In the genomic region with DNA sequence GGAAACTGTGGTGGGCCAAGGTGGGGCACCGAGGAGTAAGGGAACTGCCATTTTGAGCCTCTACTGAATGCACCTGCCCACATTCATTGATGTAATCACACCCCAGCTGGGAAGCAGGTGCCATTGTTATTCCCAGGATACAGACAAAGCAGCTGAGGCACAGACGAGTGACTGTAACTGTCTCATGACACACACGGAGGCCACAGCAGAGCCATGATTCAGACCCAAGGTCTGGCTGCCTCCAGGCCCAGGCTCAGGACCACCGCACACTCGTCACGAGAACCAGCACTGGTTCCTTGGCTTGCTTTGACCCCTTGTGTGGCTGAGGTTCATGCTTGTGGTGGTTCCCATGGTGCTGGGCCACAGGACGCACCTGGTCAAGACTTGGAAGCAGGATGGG, we compare ENCODE assay signal across 1 cellular context.
TF ChIP-seq lines count a peak whose summit lies in the region.

No MANE protein-coding gene starts in this region.

TF ChIP-seq in WTC11, 78 proteins besides CTCF, POLR2A, EP300 and RAD21:
- TF ChIP-seq NFYB (CRISPR knock-in tag; conservative IDR thresholded peaks at IDR 0.05; ENCODE audit: low read depth), result no peak
- TF ChIP-seq, protein P1, sequence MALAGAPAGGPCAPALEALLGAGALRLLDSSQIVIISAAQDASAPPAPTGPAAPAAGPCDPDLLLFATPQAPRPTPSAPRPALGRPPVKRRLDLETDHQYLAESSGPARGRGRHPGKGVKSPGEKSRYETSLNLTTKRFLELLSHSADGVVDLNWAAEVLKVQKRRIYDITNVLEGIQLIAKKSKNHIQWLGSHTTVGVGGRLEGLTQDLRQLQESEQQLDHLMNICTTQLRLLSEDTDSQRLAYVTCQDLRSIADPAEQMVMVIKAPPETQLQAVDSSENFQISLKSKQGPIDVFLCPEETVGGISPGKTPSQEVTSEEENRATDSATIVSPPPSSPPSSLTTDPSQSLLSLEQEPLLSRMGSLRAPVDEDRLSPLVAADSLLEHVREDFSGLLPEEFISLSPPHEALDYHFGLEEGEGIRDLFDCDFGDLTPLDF (CRISPR knock-in tag; IDR thresholded peaks at IDR 0.05), result no peak
- TF ChIP-seq RELA (CRISPR knock-in tag; IDR thresholded peaks at IDR 0.05; ENCODE audit: borderline replicate concordance), result no peak
- TF ChIP-seq GRHL2 (CRISPR knock-in tag; IDR thresholded peaks at IDR 0.05; ENCODE audit: insufficient replicate concordance, severe bottlenecking), result no peak
- TF ChIP-seq ZBTB21 (CRISPR knock-in tag; IDR thresholded peaks at IDR 0.05; ENCODE audit: borderline replicate concordance), result no peak
- TF ChIP-seq SMAD3 (CRISPR knock-in tag; IDR thresholded peaks at IDR 0.05; ENCODE audit: borderline replicate concordance), result no peak
- TF ChIP-seq ETV6 (CRISPR knock-in tag; IDR thresholded peaks at IDR 0.05), result no peak
- no peak for TF ChIP-seq SP1 (CRISPR knock-in tag; conservative IDR thresholded peaks at IDR 0.05)
- no peak for TF ChIP-seq ZNF121 (CRISPR knock-in tag; IDR thresholded peaks at IDR 0.05)
- no peak for TF ChIP-seq FOXJ3 (CRISPR knock-in tag; IDR thresholded peaks at IDR 0.05; ENCODE audit: borderline replicate concordance)
- no peak for TF ChIP-seq ZNF423 (CRISPR knock-in tag; IDR thresholded peaks at IDR 0.05)
- TF ChIP-seq TEAD4 (CRISPR knock-in tag; IDR thresholded peaks at IDR 0.05), result no peak
- no peak for TF ChIP-seq JAZF1 (CRISPR knock-in tag; IDR thresholded peaks at IDR 0.05)
